ENCODE assay signal across 1 cellular context in the genomic region with DNA sequence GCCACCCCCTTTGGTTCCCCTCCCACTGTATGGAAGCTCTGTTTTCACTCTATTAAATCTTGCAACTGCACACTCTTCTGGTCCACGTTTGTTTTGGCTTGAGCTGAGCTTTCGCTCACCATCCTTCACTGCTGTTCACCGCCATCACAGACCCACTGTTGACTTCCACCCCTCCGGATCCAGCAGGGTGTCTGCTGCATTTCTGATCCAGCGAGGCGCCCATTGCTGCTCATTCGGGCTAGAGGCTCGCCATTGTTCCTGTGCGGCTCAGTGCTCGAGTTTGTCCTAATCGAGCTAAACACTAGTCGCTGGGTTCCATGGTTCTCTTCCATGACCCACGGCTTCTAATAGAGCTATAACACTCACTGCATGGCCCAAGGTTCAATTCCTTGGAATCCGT.
TF ChIP-seq lines count a peak whose summit lies in the region.

No MANE protein-coding gene starts in this region.

TF ChIP-seq in WTC11, 78 proteins besides CTCF, POLR2A, EP300 and RAD21 (continued from another document):
- TF ChIP-seq, protein P1, sequence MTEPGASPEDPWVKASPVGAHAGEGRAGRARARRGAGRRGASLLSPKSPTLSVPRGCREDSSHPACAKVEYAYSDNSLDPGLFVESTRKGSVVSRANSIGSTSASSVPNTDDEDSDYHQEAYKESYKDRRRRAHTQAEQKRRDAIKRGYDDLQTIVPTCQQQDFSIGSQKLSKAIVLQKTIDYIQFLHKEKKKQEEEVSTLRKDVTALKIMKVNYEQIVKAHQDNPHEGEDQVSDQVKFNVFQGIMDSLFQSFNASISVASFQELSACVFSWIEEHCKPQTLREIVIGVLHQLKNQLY (CRISPR knock-in tag; IDR thresholded peaks at IDR 0.05): no peak
- no peak for TF ChIP-seq JAZF1 (CRISPR knock-in tag; IDR thresholded peaks at IDR 0.05)
- TF ChIP-seq, protein P2, sequence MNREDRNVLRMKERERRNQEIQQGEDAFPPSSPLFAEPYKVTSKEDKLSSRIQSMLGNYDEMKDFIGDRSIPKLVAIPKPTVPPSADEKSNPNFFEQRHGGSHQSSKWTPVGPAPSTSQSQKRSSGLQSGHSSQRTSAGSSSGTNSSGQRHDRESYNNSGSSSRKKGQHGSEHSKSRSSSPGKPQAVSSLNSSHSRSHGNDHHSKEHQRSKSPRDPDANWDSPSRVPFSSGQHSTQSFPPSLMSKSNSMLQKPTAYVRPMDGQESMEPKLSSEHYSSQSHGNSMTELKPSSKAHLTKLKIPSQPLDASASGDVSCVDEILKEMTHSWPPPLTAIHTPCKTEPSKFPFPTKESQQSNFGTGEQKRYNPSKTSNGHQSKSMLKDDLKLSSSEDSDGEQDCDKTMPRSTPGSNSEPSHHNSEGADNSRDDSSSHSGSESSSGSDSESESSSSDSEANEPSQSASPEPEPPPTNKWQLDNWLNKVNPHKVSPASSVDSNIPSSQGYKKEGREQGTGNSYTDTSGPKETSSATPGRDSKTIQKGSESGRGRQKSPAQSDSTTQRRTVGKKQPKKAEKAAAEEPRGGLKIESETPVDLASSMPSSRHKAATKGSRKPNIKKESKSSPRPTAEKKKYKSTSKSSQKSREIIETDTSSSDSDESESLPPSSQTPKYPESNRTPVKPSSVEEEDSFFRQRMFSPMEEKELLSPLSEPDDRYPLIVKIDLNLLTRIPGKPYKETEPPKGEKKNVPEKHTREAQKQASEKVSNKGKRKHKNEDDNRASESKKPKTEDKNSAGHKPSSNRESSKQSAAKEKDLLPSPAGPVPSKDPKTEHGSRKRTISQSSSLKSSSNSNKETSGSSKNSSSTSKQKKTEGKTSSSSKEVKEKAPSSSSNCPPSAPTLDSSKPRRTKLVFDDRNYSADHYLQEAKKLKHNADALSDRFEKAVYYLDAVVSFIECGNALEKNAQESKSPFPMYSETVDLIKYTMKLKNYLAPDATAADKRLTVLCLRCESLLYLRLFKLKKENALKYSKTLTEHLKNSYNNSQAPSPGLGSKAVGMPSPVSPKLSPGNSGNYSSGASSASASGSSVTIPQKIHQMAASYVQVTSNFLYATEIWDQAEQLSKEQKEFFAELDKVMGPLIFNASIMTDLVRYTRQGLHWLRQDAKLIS (CRISPR knock-in tag; IDR thresholded peaks at IDR 0.05; ENCODE audit: borderline replicate concordance): no peak
